In the genomic region with DNA sequence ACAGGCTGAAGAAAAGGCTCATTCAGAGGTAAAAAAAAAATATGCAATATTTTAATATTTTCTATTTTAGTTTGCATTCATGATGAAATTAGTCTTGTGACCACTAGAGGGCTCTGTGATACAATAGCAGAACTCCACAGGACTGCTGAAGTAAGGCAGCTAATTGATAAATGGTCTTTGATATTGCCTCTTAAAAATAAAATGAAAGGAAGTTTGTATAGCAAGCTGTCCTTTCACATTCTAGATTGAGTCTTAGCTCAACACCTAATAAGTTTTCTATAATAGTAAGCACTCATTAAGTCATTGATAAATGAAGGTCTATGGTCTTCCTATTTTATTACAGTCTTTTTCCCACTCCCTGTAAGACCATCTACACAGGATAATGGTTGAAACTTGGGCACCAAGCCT, we compare ENCODE assay signal across 8 cellular contexts.
A peak's percentile ranks its signal among the peaks of the same experiment; 100 is the strongest.
DNase-seq lines count a peak whose midpoint lies in the region; ATAC-seq and TF ChIP-seq lines count a peak whose summit lies in the region.

No MANE protein-coding gene starts in this region.

- H3K27ac Mint-ChIP-seq in neural crest cell (ENCODE audit: unreplicated experiment), result no peak overlapping the region

- H3K4me3 Mint-ChIP-seq in neural crest cell, result no peak overlapping the region

- no peaks in the 10 kb centered on the region for H3K27me3 Mint-ChIP-seq in neural crest cell (ENCODE audit: low read depth)

- no peaks in the 10 kb centered on the region for H3K36me3 Mint-ChIP-seq in neural crest cell (ENCODE audit: low read depth)

- no peak overlapping the region for H3K4me3 ChIP-seq in GM12865 (ENCODE audit: low read depth, low read length)
- no peak overlapping the region for H3K4me3 ChIP-seq in coronary artery

- H3K27ac ChIP-seq in coronary artery, result no peak overlapping the region

- peak; percentile 72 for ATAC-seq in HG03108 (IDR thresholded peaks at IDR 0.05; ENCODE audit: unreplicated experiment)

- H3K4me1 Mint-ChIP-seq in neural crest cell, result no peaks in the 10 kb centered on the region

- peak; percentile 10 for DNase-seq in A172 (ENCODE audit: low spot score)
- peak; percentile 32 for DNase-seq in GM12865 (ENCODE audit: low read depth)
- peak; percentile 5 for DNase-seq in NCI-H510A (lab: John Stamatoyannopoulos, UW)
- DNase-seq in coronary artery (ENCODE audit: low spot score), result no peak
- DNase-seq in neural crest cell (ENCODE audit: low read depth, low spot score), result no peak
- no peak for DNase-seq in activated CD4-positive, CD25-positive, alpha-beta regulatory T cell treated with anti-CD3 and anti-CD28 coated beads, Interleukin-2, amount 50 U/mL, for 72 hours
- DNase-seq in stimulated activated CD4-positive, alpha-beta T cell treated with anti-CD3 and anti-CD28 coated beads, Interleukin-2, amount 100 ng/mL, for 48 hours, result no peak

- H3K9me3 Mint-ChIP-seq in neural crest cell, result no peaks in the 10 kb centered on the region

- TF ChIP-seq CTCF in GM12865 (IDR thresholded peaks at IDR 0.05; ENCODE audit: insufficient read depth, low read depth, low read length, missing control alignments) (peak; percentile 62), coronary artery (IDR thresholded peaks at IDR 0.05) (peak; percentile 32), neural crest cell (conservative IDR thresholded peaks at IDR 0.05) (peak; percentile 91)

Comparison
In these comparisons a context has a peak if more than half of its experiments do, and no peak if none do; other contexts are left out.
1. DNase-seq: peak in A172 (single experiment), GM12865 (single experiment) and NCI-H510A (single experiment); none in coronary artery (single experiment), neural crest cell (single experiment), activated CD4-positive, CD25-positive, alpha-beta regulatory T cell treated with anti-CD3 and anti-CD28 coated beads, Interleukin-2, amount 50 U/mL, for 72 hours (single experiment) and stimulated activated CD4-positive, alpha-beta T cell treated with anti-CD3 and anti-CD28 coated beads, Interleukin-2, amount 100 ng/mL, for 48 hours (0 of 2).
2. CTCF ChIP-seq: peak in every context shown above with its lines; median percentile 91 in neural crest cell; 62 in GM12865; 32 in coronary artery.